ENCODE assay signal across 13 cellular contexts in genomic region chr17:56290486-56291118, GRCh38.
A peak's percentile ranks its signal among the peaks of the same experiment; 100 is the strongest.
DNase-seq lines count a peak whose midpoint lies in the region; ATAC-seq and TF ChIP-seq lines count a peak whose summit lies in the region.
"Had no signal": no experiment of that assay in that cellular context is flagged by ENCODE, and none has a peak within 500 bp of the region (broad histone marks: within the 10 kb centered on the region; RNA-seq: fewer than 3 reads in every experiment).

No MANE protein-coding gene starts in this region.

- H3K4me2 ChIP-seq in skeletal muscle satellite cell (ENCODE audit: low read length) = peak overlapping the region; percentile 64
- H3K4me2 ChIP-seq: GM23338 had no signal

- H3K9me3 ChIP-seq in breast epithelium (no peaks in the 10 kb centered on the region), skeletal muscle satellite cell (replicated peaks; ENCODE audit: low read length) (no peaks in the 10 kb centered on the region), testis (no peaks in the 10 kb centered on the region)

- H3K27me3 ChIP-seq in breast epithelium (no peaks in the 10 kb centered on the region), skeletal muscle satellite cell (ENCODE audit: control insufficient read depth, insufficient read depth, low read length) (no peaks in the 10 kb centered on the region), testis (no peaks in the 10 kb centered on the region)

- ATAC-seq in GM18502 (IDR thresholded peaks at IDR 0.05; ENCODE audit: poor library complexity, unreplicated experiment) (no peak), HG03460 (IDR thresholded peaks at IDR 0.05; ENCODE audit: unreplicated experiment) (no peak)
- ATAC-seq: GM23338 had no signal

- intact Hi-C loops in breast epithelium (cut with DNase I; ENCODE audit: low total_unique reads) (no loop called here), testis (cut with DNase I; ENCODE audit: low total_unique reads) (no loop called here)

- DNase-seq in NOMO-1 (lab: John Stamatoyannopoulos, UW; ENCODE audit: unreplicated experiment in 2 of 2) (peak; percentile 2 to 35), NOMO-1 treated with dmso at 0.1 percent for 144 hours (lab: John Stamatoyannopoulos, UW; ENCODE audit: unreplicated experiment) (no peak), LNCaP clone FGC (ENCODE audit: low read depth) (no peak), breast epithelium (ENCODE audit: low spot score in 2 of 2) (no peak), testis (no peak)
- DNase-seq: activated CD4-positive, alpha-beta T cell treated with anti-CD3 and anti-CD28 coated beads for 48 hours; caudate nucleus; NK-92 treated with Interleukin-12 subunit alpha and Interleukin-12 subunit beta, amount 100 ng/mL, for 24 hours; trophoblast cell had no signal

- no peaks in the 10 kb centered on the region for H3K36me3 ChIP-seq in breast epithelium
- H3K36me3 ChIP-seq in skeletal muscle satellite cell (ENCODE audit: insufficient read depth, low read length) = no peaks in the 10 kb centered on the region
- no peaks in the 10 kb centered on the region for H3K36me3 ChIP-seq in testis (ENCODE audit: low read depth, missing control alignments)

- H3K9ac ChIP-seq in skeletal muscle satellite cell (ENCODE audit: low read depth, low read length) = peak overlapping the region; percentile 19

- TF ChIP-seq POLR2A in breast epithelium (IDR thresholded peaks at IDR 0.05) = no peak
- no peak for TF ChIP-seq POLR2A in testis (IDR thresholded peaks at IDR 0.05)

- WGBS in testis, 2 donors = 30 to 41% methylated on average over 1 of the region's 1 CpG

- H3K27ac ChIP-seq in breast epithelium (no peak overlapping the region), testis (no peak overlapping the region)

- H3K4me3 ChIP-seq in LNCaP clone FGC (ENCODE audit: low read depth, low read length) (peak overlapping the region; percentile 21; the same call in 1 of the 2 replicates), breast epithelium (peak overlapping the region in 2 of 3 donors; percentile 12 to 45), skeletal muscle satellite cell (ENCODE audit: low read length) (peak overlapping the region; percentile 40), testis (no peak overlapping the region)
- H3K4me3 ChIP-seq: GM23338 had no signal

- TF ChIP-seq CTCF in LNCaP clone FGC (IDR thresholded peaks at IDR 0.05; ENCODE audit: control insufficient read depth, extremely low read depth, insufficient read depth) (no peak), breast epithelium (IDR thresholded peaks at IDR 0.05) (no peak), testis (IDR thresholded peaks at IDR 0.05) (no peak)

- no peaks in the 10 kb centered on the region for H3K4me1 ChIP-seq in breast epithelium
- peaks cover 39% of the 10 kb centered on the region for H3K4me1 ChIP-seq in skeletal muscle satellite cell (ENCODE audit: control insufficient read depth, insufficient read depth, low read length)
- no peaks in the 10 kb centered on the region for H3K4me1 ChIP-seq in testis

Comparison
In these comparisons a context has a peak if more than half of its experiments do, and no peak if none do; other contexts are left out.
1. DNase-seq: peak in NOMO-1 (2 of 2); none in NOMO-1 treated with dmso at 0.1 percent for 144 hours (single experiment), LNCaP clone FGC (single experiment), breast epithelium (0 of 2) and testis (single experiment).
2. H3K4me3 ChIP-seq: peak in LNCaP clone FGC (single experiment), breast epithelium (2 of 3) and skeletal muscle satellite cell (single experiment); none in testis (0 of 2).